Comparison of ENCODE assay signal across 19 cellular contexts in the genomic region with DNA sequence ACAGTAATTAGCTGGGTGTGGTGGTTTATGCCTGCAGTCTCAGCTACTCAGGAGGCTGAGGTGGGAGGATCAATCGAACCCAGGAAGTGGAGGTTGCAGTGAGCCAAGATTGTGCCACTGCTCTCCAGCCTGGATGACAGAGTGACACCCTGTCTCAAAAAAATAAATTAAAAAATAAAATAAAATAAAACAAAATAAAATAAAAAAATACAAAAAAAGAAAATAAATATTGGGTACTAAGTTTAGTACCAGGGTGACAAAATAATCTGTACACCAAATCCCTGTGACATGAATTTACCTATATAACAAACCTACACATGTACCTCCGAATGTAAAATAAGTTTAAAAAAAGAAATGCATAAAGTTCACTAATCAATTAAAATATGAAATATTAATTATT.
DNase-seq lines count a peak whose midpoint lies in the region; ATAC-seq, FAIRE-seq and TF ChIP-seq lines count a peak whose summit lies in the region.
"Had no signal": no experiment of that assay in that cellular context is flagged by ENCODE, and none has a peak within 500 bp of the region (broad histone marks: within the 10 kb centered on the region; RNA-seq: fewer than 3 reads in every experiment).

No MANE protein-coding gene starts in this region.

- no peak for TF ChIP-seq CTCF in WTC11 (IDR thresholded peaks at IDR 0.05)
- TF ChIP-seq CTCF in GM10248 (IDR thresholded peaks at IDR 0.05; ENCODE audit: control extremely low read depth, extremely low read depth, low read depth, missing control alignments) = no peak

- H3K4me3 Mint-ChIP-seq in WTC11 = no peak overlapping the region
- no peak overlapping the region for H3K4me3 Mint-ChIP-seq in activated CD8-positive, alpha-beta memory T cell treated with anti-CD3 and anti-CD28 coated beads, Interleukin-2, amount 10 ng/mL, durations not matched to agents 7 days and 5 days
- H3K4me3 Mint-ChIP-seq: B cell; CD4-positive, alpha-beta T cell; CD8-positive, alpha-beta T cell had no signal

- ATAC-seq in WTC11 (no peak), HG03097 (IDR thresholded peaks at IDR 0.05; ENCODE audit: low FRiP score, unreplicated experiment) (no peak)
- no peak for ATAC-seq in activated CD8-positive, alpha-beta memory T cell treated with anti-CD3 and anti-CD28 coated beads, Interleukin-2, amount 10 ng/mL, durations not matched to agents 7 days and 5 days
- ATAC-seq: CD8-positive, alpha-beta T cell; GM12878 had no signal

- H3K27ac Mint-ChIP-seq in WTC11 = no peak overlapping the region
- no peak overlapping the region for H3K27ac Mint-ChIP-seq in activated CD8-positive, alpha-beta memory T cell treated with anti-CD3 and anti-CD28 coated beads, Interleukin-2, amount 10 ng/mL, durations not matched to agents 7 days and 5 days
- H3K27ac Mint-ChIP-seq: B cell; CD4-positive, alpha-beta T cell; CD8-positive, alpha-beta T cell had no signal

- no peaks in the 10 kb centered on the region for H3K36me3 Mint-ChIP-seq in WTC11
- H3K36me3 Mint-ChIP-seq in activated CD8-positive, alpha-beta memory T cell treated with anti-CD3 and anti-CD28 coated beads, Interleukin-2, amount 10 ng/mL, durations not matched to agents 7 days and 5 days = no peaks in the 10 kb centered on the region
- H3K36me3 Mint-ChIP-seq: CD8-positive, alpha-beta T cell had no signal

- CTCF ChIA-PET in WTC11 (lab: Charles Lee) (no interaction called here), GM10248 (lab: Yijun Ruan, JAX) (interaction anchor here (1.5 kb wide), 1 partner anchor 11 kb away, joined by 3 read pairs; no protein-coding TSS in a partner anchor)
- CTCF ChIA-PET in activated CD8-positive, alpha-beta memory T cell treated with anti-CD3 and anti-CD28 coated beads, Interleukin-2, amount 10 ng/mL, durations not matched to agents 7 days and 5 days (lab: Charles Lee) = no interaction called here

- POLR2A ChIA-PET in WTC11 (lab: Charles Lee) = no interaction called here
- POLR2A ChIA-PET in GM10248 (lab: Yijun Ruan, JAX) = no interaction called here

- no peaks in the 10 kb centered on the region for H3K4me1 Mint-ChIP-seq in WTC11
- H3K4me1 Mint-ChIP-seq in activated CD8-positive, alpha-beta memory T cell treated with anti-CD3 and anti-CD28 coated beads, Interleukin-2, amount 10 ng/mL, durations not matched to agents 7 days and 5 days = no peaks in the 10 kb centered on the region
- H3K4me1 Mint-ChIP-seq: B cell had no signal

- FAIRE-seq in endometrium (lab: Jason Lieb, UNC) = peak; percentile 39
- FAIRE-seq: D721Med, GM12878, GM12892, GM18507 had no signal

- peaks cover 5% of the 10 kb centered on the region for H3K9me3 Mint-ChIP-seq in WTC11
- H3K9me3 Mint-ChIP-seq in activated CD8-positive, alpha-beta memory T cell treated with anti-CD3 and anti-CD28 coated beads, Interleukin-2, amount 10 ng/mL, durations not matched to agents 7 days and 5 days (ENCODE audit: low read depth) = peaks cover 6% of the 10 kb centered on the region

- H3K27me3 Mint-ChIP-seq in WTC11 (ENCODE audit: low read depth) = no peaks in the 10 kb centered on the region
- H3K27me3 Mint-ChIP-seq in activated CD8-positive, alpha-beta memory T cell treated with anti-CD3 and anti-CD28 coated beads, Interleukin-2, amount 10 ng/mL, durations not matched to agents 7 days and 5 days = no peaks in the 10 kb centered on the region
- H3K27me3 Mint-ChIP-seq: B cell; CD4-positive, alpha-beta T cell had no signal

- DNase-seq in WTC11 (ENCODE audit: low spot score) (no peak), GM10248 (ENCODE audit: extremely low spot score) (no peak)
- no peak for DNase-seq in activated CD8-positive, alpha-beta memory T cell treated with anti-CD3 and anti-CD28 coated beads, Interleukin-2, amount 10 ng/mL, durations not matched to agents 7 days and 5 days
- DNase-seq: 8988T; ACHN; AML-193; Caco-2; Calu3; CD4-positive, alpha-beta T cell; CD8-positive, alpha-beta T cell; DMS79 treated with DMSO at 0.1 percent for 48 hours; GF-D8 had no signal

TF ChIP-seq in WTC11, 78 proteins besides CTCF, POLR2A, EP300 and RAD21:
- TF ChIP-seq, protein P1, sequence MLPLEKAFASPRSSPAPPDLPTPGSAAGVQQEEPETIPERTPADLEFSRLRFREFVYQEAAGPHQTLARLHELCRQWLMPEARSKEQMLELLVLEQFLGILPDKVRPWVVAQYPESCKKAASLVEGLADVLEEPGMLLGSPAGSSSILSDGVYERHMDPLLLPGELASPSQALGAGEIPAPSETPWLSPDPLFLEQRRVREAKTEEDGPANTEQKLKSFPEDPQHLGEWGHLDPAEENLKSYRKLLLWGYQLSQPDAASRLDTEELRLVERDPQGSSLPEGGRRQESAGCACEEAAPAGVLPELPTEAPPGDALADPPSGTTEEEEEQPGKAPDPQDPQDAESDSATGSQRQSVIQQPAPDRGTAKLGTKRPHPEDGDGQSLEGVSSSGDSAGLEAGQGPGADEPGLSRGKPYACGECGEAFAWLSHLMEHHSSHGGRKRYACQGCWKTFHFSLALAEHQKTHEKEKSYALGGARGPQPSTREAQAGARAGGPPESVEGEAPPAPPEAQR (CRISPR knock-in tag; IDR thresholded peaks at IDR 0.05) = no peak
- TF ChIP-seq NFATC4 (CRISPR knock-in tag; IDR thresholded peaks at IDR 0.05) = no peak
- TF ChIP-seq HMGA2 (CRISPR knock-in tag; IDR thresholded peaks at IDR 0.05) = peak; percentile 91
